Comparison of ENCODE assay signal across 8 cellular contexts in the genomic region with DNA sequence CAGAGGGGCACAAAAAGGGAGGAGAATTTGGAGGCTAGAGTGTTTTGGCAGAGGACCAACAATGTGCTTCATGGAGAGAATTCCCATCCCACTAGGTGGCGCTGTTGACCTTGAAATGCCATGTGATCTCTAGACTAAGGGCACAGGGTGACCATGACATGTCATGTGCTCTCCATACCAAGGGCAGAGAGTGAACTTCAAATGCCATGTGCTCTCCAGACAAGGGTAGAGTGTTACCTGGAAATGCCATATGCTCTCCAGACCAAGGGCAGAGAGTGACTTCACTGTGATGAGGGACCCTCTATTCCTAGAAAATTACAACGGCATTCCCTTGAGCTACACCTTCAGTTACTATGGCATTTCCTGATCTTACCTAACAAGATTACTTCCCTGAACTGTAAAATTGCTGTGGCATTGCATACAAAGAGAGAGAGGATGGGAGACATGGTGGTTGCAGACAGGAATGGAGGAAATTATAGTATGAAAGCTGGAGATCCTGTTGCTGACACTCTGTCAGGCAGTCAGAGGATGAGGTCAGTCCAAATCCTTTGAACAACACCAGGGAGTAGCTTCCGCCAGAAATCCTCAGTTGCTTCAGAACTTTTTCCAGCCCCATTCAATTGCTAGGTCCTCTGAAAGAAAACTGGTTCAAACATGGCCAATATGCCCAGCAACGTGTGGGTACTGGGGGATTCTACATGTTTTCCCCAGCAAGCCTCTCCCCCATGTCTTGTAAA.
DNase-seq lines count a peak whose midpoint lies in the region; ATAC-seq and TF ChIP-seq lines count a peak whose summit lies in the region.

No MANE protein-coding gene starts in this region.

- H3K9me2 ChIP-seq in PC-9 (ENCODE audit: insufficient read depth), result no peaks in the 10 kb centered on the region

- 60 to 65% methylated on average over 4 of the region's 4 CpGs for whole genome bisulfite sequencing in aorta, 2 donors

- H3K36me3 ChIP-seq in PC-9 (ENCODE audit: low read depth) (no peaks in the 10 kb centered on the region), aorta (ENCODE audit: control insufficient read depth in 1 of 2, insufficient read depth in 2 of 2, low read length in 1 of 2) (no peaks in the 10 kb centered on the region)

- ATAC-seq in GM21528 (IDR thresholded peaks at IDR 0.05; ENCODE audit: low FRiP score, unreplicated experiment), result peak; percentile 98
- peak; percentile 41 for ATAC-seq in aorta (ENCODE audit: low FRiP score)

- CTCF ChIA-PET in PC-9 (lab: Charles Lee), result interaction anchor here (0.6 to 0.7 kb wide), 2 partner anchors 297 to 950 kb away, joined by 3 to 5 read pairs; no protein-coding TSS in a partner anchor

- H3K79me2 ChIP-seq in PC-9 (ENCODE audit: low read depth), result no peaks in the 10 kb centered on the region

- no peak overlapping the region for H2AFZ ChIP-seq in PC-9

- BruUV-seq in PC-9 (replicated peaks; lab: Mats Ljungman, UMichigan), result no TSS peak

- DNase-seq in Daoy (ENCODE audit: low read depth), result peak; percentile 75
- DNase-seq in HuH-7 (ENCODE audit: low spot score), result peak; percentile 30
- peak; percentile 54 to 56 for DNase-seq in PC-9
- DNase-seq in activated T-cell treated with anti-CD3 and anti-CD28 coated beads, Interleukin-2, amount 50 U/mL, for 48 hours, result peak; percentile 83 to 84
- DNase-seq in foreskin melanocyte, result peak; percentile 53
- DNase-seq in posterior vena cava (ENCODE audit: low spot score), result peak; percentile 76
- DNase-seq in aorta, result peak; percentile 75 to 79

- H4K20me1 ChIP-seq in PC-9 (ENCODE audit: insufficient read depth), result no peaks in the 10 kb centered on the region

- no peaks in the 10 kb centered on the region for H3F3A ChIP-seq in PC-9 (ENCODE audit: insufficient read depth, low read depth)

- intact Hi-C loops in PC-9 (cut with micrococcal nuclease; ENCODE audit: unreplicated experiment) (loop anchor here (1.0 to 10.0 kb wide), 4 partner anchors 52 to 468 kb away; no protein-coding TSS in a partner anchor), posterior vena cava (cut with DNase I) (no loop called here), aorta (cut with DNase I) (no loop called here)

- H3K4me1 ChIP-seq in PC-9 (replicated peaks; ENCODE audit: insufficient read depth) (no peaks in the 10 kb centered on the region), aorta (ENCODE audit: control insufficient read depth in 1 of 2, insufficient read depth in 2 of 2, low read length in 2 of 2) (no peaks in the 10 kb centered on the region)

- H3K4me2 ChIP-seq in PC-9, result no peak overlapping the region

- H3K9me3 ChIP-seq in PC-9 (ENCODE audit: insufficient read depth, low read depth) (no peaks in the 10 kb centered on the region), aorta (ENCODE audit: control insufficient read depth, low read length) (no peaks in the 10 kb centered on the region)

- TF ChIP-seq CTCF in PC-9 (conservative IDR thresholded peaks at IDR 0.05), result peak; percentile 82

- POLR2A ChIA-PET in PC-9 (lab: Charles Lee; ENCODE audit: unreplicated experiment), result no interaction called here

- H3K4me3 ChIP-seq in PC-9, result no peak overlapping the region
- H3K4me3 ChIP-seq in aorta (ENCODE audit: low read length in 2 of 2), result no peak overlapping the region

- H3K27me3 ChIP-seq in PC-9 (ENCODE audit: insufficient read depth, low read depth) (no peaks in the 10 kb centered on the region), aorta (ENCODE audit: control insufficient read depth in 1 of 2, insufficient read depth in 2 of 2, low read length in 1 of 2) (no peaks in the 10 kb centered on the region)

- H3K27ac ChIP-seq in PC-9 (no peak overlapping the region), aorta (ENCODE audit: low read depth in 1 of 2, low read length in 2 of 2) (no peak overlapping the region)

Comparison
In these comparisons a context has a peak if more than half of its experiments do, and no peak if none do; other contexts are left out.
1. DNase-seq: peak in every context shown above with its lines; median percentile 84 in activated T-cell treated with anti-CD3 and anti-CD28 coated beads, Interleukin-2, amount 50 U/mL, for 48 hours; 77 in aorta; 76 in posterior vena cava; 75 in Daoy; 55 in PC-9; 53 in foreskin melanocyte; 30 in HuH-7.